In genomic region chr5:156376751-156377150, GRCh38 we compare ENCODE assay signal across 17 cellular contexts. TPM values are rescaled to one million over a fixed set of nuclear protein-coding genes. Genes with fewer than 3 reads are reported as not detected.
DNase-seq lines count a peak whose midpoint lies in the region; ATAC-seq lines count a peak whose summit lies in the region.
"Had no signal": no experiment of that assay in that cellular context is flagged by ENCODE, and none has a peak within 500 bp of the region (broad histone marks: within the 10 kb centered on the region; RNA-seq: fewer than 3 reads in every experiment).

No MANE protein-coding gene starts in this region.

- ATAC-seq in GM18517 (IDR thresholded peaks at IDR 0.05; ENCODE audit: unreplicated experiment) (peak; percentile 64), GM21447 (IDR thresholded peaks at IDR 0.05; ENCODE audit: unreplicated experiment) (peak; percentile 64), HG02973 (IDR thresholded peaks at IDR 0.05; ENCODE audit: unreplicated experiment) (peak; percentile 70), HG03520 (IDR thresholded peaks at IDR 0.05; ENCODE audit: unreplicated experiment) (peak; percentile 38), esophagus mucosa (no peak)
- ATAC-seq: left ventricle myocardium superior, natural killer cell had no signal

- DNase-seq in NCI-H345 (lab: John Stamatoyannopoulos, UW), result no peak
- no peak for DNase-seq in activated effector memory CD4-positive, alpha-beta T cell treated with Interleukin-2 at 50 U/mL for 16 hours
- DNase-seq in NCI-H526 (lab: John Stamatoyannopoulos, UW), result no peak
- DNase-seq: anterior cingulate cortex, dermis blood vessel endothelial cell, DMS 273 treated with DMSO at 0.1 percent for 48 hours, left ventricle myocardium superior, natural killer cell, NCI-H2029 treated with DMSO at 0.1 percent for 48 hours, NCI-H774, RPMI8226, trophoblast cell had no signal

RNA-seq across cellular contexts. Expression of gene SGCD, which starts 49.8 kb away (rescaled TPM):
- 0.52 TPM for total RNA-seq in esophagus mucosa
